In genomic region chr5:139633295-139634027, GRCh38 we compare ENCODE assay signal across 1 cellular context.
TF ChIP-seq lines count a peak whose summit lies in the region.

No MANE protein-coding gene starts in this region.

TF ChIP-seq in HepG2, 621 proteins besides CTCF, POLR2A, EP300 and RAD21 (continued from another document and continues in another):
- TF ChIP-seq ZNF646 (CRISPR knock-in tag; IDR thresholded peaks at IDR 0.05): peak; percentile 36; the same call in 1 of the 2 replicates
- TF ChIP-seq AFF4 (CRISPR knock-in tag; IDR thresholded peaks at IDR 0.05): no peak
- TF ChIP-seq ZNF788 (CRISPR knock-in tag; IDR thresholded peaks at IDR 0.05; ENCODE audit: borderline replicate concordance): peak; percentile 50; the same call in 1 of the 2 replicates
- TF ChIP-seq KLF16 (CRISPR knock-in tag; IDR thresholded peaks at IDR 0.05): no peak
- TF ChIP-seq ZNF598 (CRISPR knock-in tag; IDR thresholded peaks at IDR 0.05; ENCODE audit: borderline replicate concordance): no peak
- no peak for TF ChIP-seq ZNF720 (CRISPR knock-in tag; IDR thresholded peaks at IDR 0.05)
- no peak for TF ChIP-seq FOSL1 (CRISPR knock-in tag; IDR thresholded peaks at IDR 0.05; ENCODE audit: borderline replicate concordance)
- TF ChIP-seq RFX1 (IDR thresholded peaks at IDR 0.05): peak; percentile 36; the same call in 1 of the 2 replicates
- TF ChIP-seq ZNF331 (CRISPR knock-in tag; IDR thresholded peaks at IDR 0.05): no peak
- no peak for TF ChIP-seq ZNF260 (CRISPR knock-in tag; IDR thresholded peaks at IDR 0.05; ENCODE audit: borderline replicate concordance, low read depth)
- TF ChIP-seq ZNF367 (CRISPR knock-in tag; IDR thresholded peaks at IDR 0.05; ENCODE audit: borderline replicate concordance): no peak
- TF ChIP-seq KDM4B (CRISPR knock-in tag; IDR thresholded peaks at IDR 0.05): no peak
- no peak for TF ChIP-seq KDM5A (IDR thresholded peaks at IDR 0.05; ENCODE audit: borderline replicate concordance, low read length)
- no peak for TF ChIP-seq CC2D1A (CRISPR knock-in tag; IDR thresholded peaks at IDR 0.05)
- 0 out of 2 replicates have a peak, but pooled peaks have one; percentile 11 for TF ChIP-seq ZNF768 (CRISPR knock-in tag; IDR thresholded peaks at IDR 0.05)
- TF ChIP-seq ZFP91 (CRISPR knock-in tag; IDR thresholded peaks at IDR 0.05; ENCODE audit: borderline replicate concordance): peak; percentile 15
- TF ChIP-seq HNRNPH1 (optimal IDR thresholded peaks at IDR 0.05; ENCODE audit: low read depth, low read length): no peak
- TF ChIP-seq ZBTB8A (CRISPR knock-in tag; IDR thresholded peaks at IDR 0.05; ENCODE audit: borderline replicate concordance, low read depth): no peak
- TF ChIP-seq ZNF275 (CRISPR knock-in tag; IDR thresholded peaks at IDR 0.05; ENCODE audit: borderline replicate concordance): no peak
- 0 out of 2 replicates have a peak, but pooled peaks have one; percentile 41 for TF ChIP-seq RFXAP (CRISPR knock-in tag; IDR thresholded peaks at IDR 0.05; ENCODE audit: borderline replicate concordance)
- no peak for TF ChIP-seq ZNF501 (CRISPR knock-in tag; IDR thresholded peaks at IDR 0.05)
- 0 out of 2 replicates have a peak, but pooled peaks have one; percentile 37 for TF ChIP-seq IRF2 (CRISPR knock-in tag; IDR thresholded peaks at IDR 0.05)
- TF ChIP-seq EED (CRISPR knock-in tag; IDR thresholded peaks at IDR 0.05): no peak
- TF ChIP-seq ZSCAN30 (CRISPR knock-in tag; IDR thresholded peaks at IDR 0.05): no peak
- peak; percentile 59; the same call in 1 of the 2 replicates for TF ChIP-seq REPIN1 (CRISPR knock-in tag; IDR thresholded peaks at IDR 0.05; ENCODE audit: borderline replicate concordance, low read depth)
- TF ChIP-seq ZNF563 (CRISPR knock-in tag; IDR thresholded peaks at IDR 0.05): no peak
- no peak for TF ChIP-seq ZBTB34 (CRISPR knock-in tag; IDR thresholded peaks at IDR 0.05)
- no peak for TF ChIP-seq ZNF704 (CRISPR knock-in tag; IDR thresholded peaks at IDR 0.05; ENCODE audit: borderline replicate concordance)
- TF ChIP-seq FOXK1 (CRISPR knock-in tag; IDR thresholded peaks at IDR 0.05; ENCODE audit: borderline replicate concordance, low read depth): no peak
- no peak for TF ChIP-seq MTF2 (CRISPR knock-in tag; IDR thresholded peaks at IDR 0.05; ENCODE audit: borderline replicate concordance)
- no peak for TF ChIP-seq POGK (CRISPR knock-in tag; conservative IDR thresholded peaks at IDR 0.05)
- TF ChIP-seq HDAC1 (CRISPR knock-in tag; IDR thresholded peaks at IDR 0.05): peak; percentile 28; the same call in 1 of the 2 replicates
- TF ChIP-seq TEF (CRISPR knock-in tag; IDR thresholded peaks at IDR 0.05): no peak
- TF ChIP-seq ZNF326 (CRISPR knock-in tag; IDR thresholded peaks at IDR 0.05; ENCODE audit: borderline replicate concordance): no peak
- TF ChIP-seq TARDBP (CRISPR knock-in tag; IDR thresholded peaks at IDR 0.05): 0 out of 2 replicates have a peak, but pooled peaks have one; percentile 68
- 0 out of 2 replicates have a peak, but pooled peaks have one; percentile 14 for TF ChIP-seq MEIS1 (CRISPR knock-in tag; IDR thresholded peaks at IDR 0.05; ENCODE audit: borderline replicate concordance)
- no peak for TF ChIP-seq ZBTB49 (CRISPR knock-in tag; IDR thresholded peaks at IDR 0.05; ENCODE audit: borderline replicate concordance)
- 0 out of 2 replicates have a peak, but pooled peaks have one; percentile 44 for TF ChIP-seq BRD4 (CRISPR knock-in tag; IDR thresholded peaks at IDR 0.05)
- TF ChIP-seq SUZ12 (IDR thresholded peaks at IDR 0.05; ENCODE audit: low read depth, low read length): no peak
